In the genomic region with DNA sequence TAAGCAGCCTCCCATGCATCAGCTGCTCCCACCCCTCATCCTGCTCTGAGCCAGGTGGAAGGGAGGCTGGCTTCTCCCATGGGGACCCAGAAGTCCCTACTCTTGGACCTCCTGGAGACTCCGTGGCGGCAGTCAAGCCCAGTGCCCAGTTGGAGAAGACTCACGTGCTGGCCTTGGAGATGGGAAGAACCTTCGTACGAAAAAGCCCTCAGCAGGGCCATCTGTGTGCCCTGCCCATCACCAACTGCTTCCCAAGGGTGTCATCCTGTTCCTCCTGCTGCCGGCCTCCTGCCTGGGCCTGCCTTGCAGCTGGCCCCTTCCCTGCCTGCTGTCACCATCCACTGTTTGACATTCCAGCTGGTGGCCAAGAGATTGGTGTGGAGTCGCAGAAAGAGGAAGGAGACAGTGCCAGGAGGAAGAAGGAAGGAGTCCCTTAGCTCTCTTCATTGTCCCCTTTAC, we compare ENCODE assay signal across 14 cellular contexts. TPM values are rescaled to one million over a fixed set of nuclear protein-coding genes. Genes with fewer than 3 reads are reported as not detected.
DNase-seq lines count a peak whose midpoint lies in the region; ATAC-seq lines count a peak whose summit lies in the region.
"Had no signal": no experiment of that assay in that cellular context is flagged by ENCODE, and none has a peak within 500 bp of the region (broad histone marks: within the 10 kb centered on the region; RNA-seq: fewer than 3 reads in every experiment).

No MANE protein-coding gene starts in this region.

- ATAC-seq in naive B cell (ENCODE audit: low read depth in 2 of 2) = no peak
- ATAC-seq in stimulated activated memory B cell treated with anti-CD40 and anti-IgM and Interleukin-4, amounts not matched to agents 10 μg/mL and 1 μg/mL and 100 μg/mL, for 72 hours = no peak

- peaks cover 59 to 78% (median 71%) of the 10 kb centered on the region in 3 donors for H3K4me1 Mint-ChIP-seq in CD8-positive, alpha-beta memory T cell
- H3K4me1 Mint-ChIP-seq in activated naive CD8-positive, alpha-beta T cell treated with anti-CD3 and anti-CD28 coated beads for 36 hours = peaks cover 63% of the 10 kb centered on the region
- peaks cover 21 to 39% (median 22%) of the 10 kb centered on the region in 3 donors for H3K4me1 Mint-ChIP-seq in naive B cell
- H3K4me1 Mint-ChIP-seq in stimulated activated memory B cell treated with anti-CD40 and anti-IgM and Interleukin-4, amounts not matched to agents 10 μg/mL and 1 μg/mL and 100 μg/mL, for 72 hours = peaks cover 29% of the 10 kb centered on the region

- DNase-seq in CD8-positive, alpha-beta memory T cell = peak in 1 of 5 donors; percentile 16
- DNase-seq in Kasumi-1 (lab: John Stamatoyannopoulos, UW) (peak; percentile 21 to 33), naive B cell (no peak), hippocampal formation (lab: John Stamatoyannopoulos, UW) (no peak), NCI-H1048 (lab: John Stamatoyannopoulos, UW) (no peak)
- DNase-seq in activated naive CD8-positive, alpha-beta T cell treated with anti-CD3 and anti-CD28 coated beads for 36 hours = no peak
- DNase-seq: activated CD4-positive, CD25-positive, alpha-beta regulatory T cell treated with anti-CD3 and anti-CD28 coated beads, Interleukin-2, amount 50 U/mL, for 72 hours; anterior cingulate cortex; erythroblast; NCI-H187 treated with DMSO at 0.1 percent for 48 hours; occipital lobe had no signal

- no peaks in the 10 kb centered on the region for H3K27me3 ChIP-seq in CD8-positive, alpha-beta memory T cell (ENCODE audit: insufficient read depth, low read length, poor library complexity, severe bottlenecking)
- H3K27me3 ChIP-seq: tibial nerve had no signal

- POLR2A ChIA-PET in CD8-positive, alpha-beta memory T cell (lab: Charles Lee) = no interaction called here

- H3K27ac Mint-ChIP-seq in CD8-positive, alpha-beta memory T cell = peak overlapping the region; percentile 50 to 97 (median 90)
- H3K27ac Mint-ChIP-seq in activated naive CD8-positive, alpha-beta T cell treated with anti-CD3 and anti-CD28 coated beads for 36 hours = peak overlapping the region; percentile 89
- peak overlapping the region in 4 of 6 donors; percentile 39 to 96 (median 84) for H3K27ac Mint-ChIP-seq in naive B cell
- H3K27ac Mint-ChIP-seq in stimulated activated memory B cell treated with anti-CD40 and anti-IgM and Interleukin-4, amounts not matched to agents 10 μg/mL and 1 μg/mL and 100 μg/mL, for 72 hours = no peak overlapping the region

- no peaks in the 10 kb centered on the region for H3K9me3 ChIP-seq in CD8-positive, alpha-beta memory T cell (ENCODE audit: low read length)
- H3K9me3 ChIP-seq: tibial nerve had no signal

- H3K27me3 Mint-ChIP-seq in CD8-positive, alpha-beta memory T cell = no peaks in the 10 kb centered on the region
- H3K27me3 Mint-ChIP-seq in activated naive CD8-positive, alpha-beta T cell treated with anti-CD3 and anti-CD28 coated beads for 36 hours = no peaks in the 10 kb centered on the region
- no peaks in the 10 kb centered on the region for H3K27me3 Mint-ChIP-seq in naive B cell
- H3K27me3 Mint-ChIP-seq in stimulated activated memory B cell treated with anti-CD40 and anti-IgM and Interleukin-4, amounts not matched to agents 10 μg/mL and 1 μg/mL and 100 μg/mL, for 72 hours = no peaks in the 10 kb centered on the region

- CTCF ChIA-PET in CD8-positive, alpha-beta memory T cell (lab: Charles Lee) = interaction anchor here (1.0 to 3.0 kb wide), 5 partner anchors 9 to 56 kb away, joined by 3 to 19 read pairs (median 6); partner anchors contain the start of genes ARHGAP1, ATG13, HARBI1 and ZNF408

- H3K36me3 Mint-ChIP-seq in CD8-positive, alpha-beta memory T cell = peaks cover 7 to 69% (median 17%) of the 10 kb centered on the region in 3 donors
- peaks cover 22% of the 10 kb centered on the region for H3K36me3 Mint-ChIP-seq in activated naive CD8-positive, alpha-beta T cell treated with anti-CD3 and anti-CD28 coated beads for 36 hours
- H3K36me3 Mint-ChIP-seq in naive B cell = peaks cover 6 to 18% of the 10 kb centered on the region in 2 donors
- peaks cover 39% of the 10 kb centered on the region for H3K36me3 Mint-ChIP-seq in stimulated activated memory B cell treated with anti-CD40 and anti-IgM and Interleukin-4, amounts not matched to agents 10 μg/mL and 1 μg/mL and 100 μg/mL, for 72 hours

- peaks cover 87% of the 10 kb centered on the region for H3K4me1 ChIP-seq in CD8-positive, alpha-beta memory T cell (ENCODE audit: insufficient read depth, low read length)

- no peak overlapping the region for H3K4me3 ChIP-seq in CD8-positive, alpha-beta memory T cell (ENCODE audit: low read length)
- H3K4me3 ChIP-seq: tibial nerve had no signal

- peaks cover 32% of the 10 kb centered on the region for H3K36me3 ChIP-seq in CD8-positive, alpha-beta memory T cell (ENCODE audit: insufficient read depth, low read length)

- peak overlapping the region in 5 of 7 donors; percentile 32 to 86 (median 78) for H3K4me3 Mint-ChIP-seq in CD8-positive, alpha-beta memory T cell
- no peak overlapping the region for H3K4me3 Mint-ChIP-seq in activated naive CD8-positive, alpha-beta T cell treated with anti-CD3 and anti-CD28 coated beads for 36 hours
- no peak overlapping the region for H3K4me3 Mint-ChIP-seq in naive B cell
- H3K4me3 Mint-ChIP-seq in stimulated activated memory B cell treated with anti-CD40 and anti-IgM and Interleukin-4, amounts not matched to agents 10 μg/mL and 1 μg/mL and 100 μg/mL, for 72 hours = no peak overlapping the region

- no peak overlapping the region for H3K27ac ChIP-seq in CD8-positive, alpha-beta memory T cell (ENCODE audit: low read depth, low read length)

- H3K9me3 Mint-ChIP-seq in CD8-positive, alpha-beta memory T cell = no peaks in the 10 kb centered on the region
- H3K9me3 Mint-ChIP-seq in activated naive CD8-positive, alpha-beta T cell treated with anti-CD3 and anti-CD28 coated beads for 36 hours = no peaks in the 10 kb centered on the region
- no peaks in the 10 kb centered on the region for H3K9me3 Mint-ChIP-seq in naive B cell
- H3K9me3 Mint-ChIP-seq in stimulated activated memory B cell treated with anti-CD40 and anti-IgM and Interleukin-4, amounts not matched to agents 10 μg/mL and 1 μg/mL and 100 μg/mL, for 72 hours = no peaks in the 10 kb centered on the region

RNA-seq across cellular contexts. Expression of gene ARHGAP1, which starts 28.0 kb away (rescaled TPM):
- total RNA-seq in CD8-positive, alpha-beta memory T cell = 10 to 100 TPM; 56.8 TPM
- 76.1 TPM for polyA plus RNA-seq in CD8-positive, alpha-beta memory T cell
- total RNA-seq in activated naive CD8-positive, alpha-beta T cell treated with anti-CD3 and anti-CD28 coated beads for 36 hours = 10 to 100 TPM; 45.1 to 46.8 TPM
- 10 to 100 TPM; 31.4 to 51.6 (median 34.7) TPM for polyA plus RNA-seq in naive B cell (ENCODE audit: low read depth in 6 of 6)

RNA-seq across cellular contexts. Expression of gene ZNF408, which starts 28.4 kb away (rescaled TPM):
- 10 to 100 TPM; 13.2 to 14.4 TPM for total RNA-seq in CD8-positive, alpha-beta memory T cell
- 9.6 TPM for polyA plus RNA-seq in CD8-positive, alpha-beta memory T cell
- total RNA-seq in activated naive CD8-positive, alpha-beta T cell treated with anti-CD3 and anti-CD28 coated beads for 36 hours = 10 to 100 TPM; 12.9 to 15.1 TPM
- polyA plus RNA-seq in naive B cell (ENCODE audit: low read depth in 6 of 6) = 10 to 100 TPM in 5 of 6 donors, 1 to 10 TPM in 1; 6.2 to 13.8 (median 11.3) TPM

RNA-seq across cellular contexts. Expression of gene F2, which starts 46.6 kb away (rescaled TPM):
- total RNA-seq in CD8-positive, alpha-beta memory T cell = not detected
- polyA plus RNA-seq in CD8-positive, alpha-beta memory T cell = not detected
- not detected for total RNA-seq in activated naive CD8-positive, alpha-beta T cell treated with anti-CD3 and anti-CD28 coated beads for 36 hours
- polyA plus RNA-seq in naive B cell (ENCODE audit: low read depth in 6 of 6) = not detected
- total RNA-seq: Daoy, tibial nerve had no signal

RNA-seq across cellular contexts. Expression of gene ATG13, which starts 55.1 kb away (rescaled TPM):
- 10 to 100 TPM; 67.9 to 69.6 TPM for total RNA-seq in CD8-positive, alpha-beta memory T cell
- 81.6 TPM for polyA plus RNA-seq in CD8-positive, alpha-beta memory T cell
- 10 to 100 TPM; 49.2 to 51.4 TPM for total RNA-seq in activated naive CD8-positive, alpha-beta T cell treated with anti-CD3 and anti-CD28 coated beads for 36 hours
- polyA plus RNA-seq in naive B cell (ENCODE audit: low read depth in 6 of 6) = 10 to 100 TPM; 43.3 to 70.8 (median 56.3) TPM

RNA-seq across cellular contexts. Expression of gene HARBI1, which starts 55.4 kb away (rescaled TPM):
- 1 to 10 TPM; 4.6 to 5.3 TPM for total RNA-seq in CD8-positive, alpha-beta memory T cell
- 12.9 TPM for polyA plus RNA-seq in CD8-positive, alpha-beta memory T cell
- total RNA-seq in activated naive CD8-positive, alpha-beta T cell treated with anti-CD3 and anti-CD28 coated beads for 36 hours = 1 to 10 TPM; 2.6 to 4.5 TPM
- 10 to 100 TPM in 4 of 6 donors, 1 to 10 TPM in 2; 8.7 to 14.7 (median 11.8) TPM for polyA plus RNA-seq in naive B cell (ENCODE audit: low read depth in 6 of 6)

Comparison
In these comparisons a context has a peak if more than half of its experiments do, and no peak if none do; other contexts are left out.
1. DNase-seq: peak in Kasumi-1 (2 of 2); none in activated naive CD8-positive, alpha-beta T cell treated with anti-CD3 and anti-CD28 coated beads for 36 hours (single experiment), naive B cell (single experiment), hippocampal formation (0 of 2) and NCI-H1048 (single experiment).
2. H3K4me3 Mint-ChIP-seq: peak in CD8-positive, alpha-beta memory T cell (5 of 7); none in activated naive CD8-positive, alpha-beta T cell treated with anti-CD3 and anti-CD28 coated beads for 36 hours (single experiment), naive B cell (0 of 8) and stimulated activated memory B cell treated with anti-CD40 and anti-IgM and Interleukin-4, amounts not matched to agents 10 μg/mL and 1 μg/mL and 100 μg/mL, for 72 hours (single experiment).